In the genomic region with DNA sequence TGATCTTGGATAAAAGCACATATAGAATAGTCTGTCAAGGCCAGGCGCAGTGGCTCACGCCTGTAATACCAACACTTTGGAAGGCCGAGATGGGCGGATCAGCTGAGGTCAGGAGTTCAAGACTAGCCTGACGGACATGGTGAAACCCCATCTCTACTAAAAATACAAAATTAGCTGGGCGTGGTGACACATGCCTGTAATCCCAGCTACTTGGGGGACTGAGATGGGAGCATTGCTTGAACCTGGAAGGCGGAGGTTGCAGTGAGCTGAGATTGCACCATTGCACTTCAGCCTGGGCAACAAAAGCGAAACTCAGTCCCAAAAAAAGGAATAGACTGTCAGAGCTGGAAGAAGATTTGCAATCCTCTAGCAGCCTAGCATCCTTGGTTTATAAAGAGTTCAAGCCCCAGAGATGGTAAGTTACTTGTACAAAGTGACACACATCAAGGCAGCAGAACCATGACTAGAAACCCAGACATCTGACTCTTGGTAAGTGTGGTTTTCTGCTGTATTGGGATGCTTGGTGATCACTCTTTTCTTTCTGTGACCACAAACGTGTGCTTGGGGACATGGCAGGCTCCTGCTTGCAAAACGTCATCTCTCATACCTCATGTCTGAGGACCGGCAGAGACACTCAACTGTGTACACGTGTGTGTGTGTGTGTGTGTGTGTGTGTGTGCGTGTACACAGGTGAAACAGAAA, we compare ENCODE assay signal across 28 cellular contexts.
"Had no signal": no experiment of that assay in that cellular context is flagged by ENCODE, and none has a peak within 500 bp of the region (broad histone marks: within the 10 kb centered on the region; RNA-seq: fewer than 3 reads in every experiment).

No MANE protein-coding gene starts in this region.

- ATAC-seq: left colon; naive thymus-derived CD4-positive, alpha-beta T cell; stimulated activated naive CD8-positive, alpha-beta T cell treated with anti-CD3 and anti-CD28 coated beads, Interleukin-15, Interleukin-2, amounts not matched to agents 100 U/mL and 50 U/mL, for 24 hours; T-helper 17 cell; WTC11 had no signal

- H3K27ac Mint-ChIP-seq: activated CD4-positive, alpha-beta memory T cell treated with anti-CD3 and anti-CD28 coated beads, Interleukin-2, amount 10 ng/mL, durations not matched to agents 7 days and 5 days; activated CD4-positive, alpha-beta T cell treated with anti-CD3 and anti-CD28 coated beads, Interleukin-2, amount 10 ng/mL, durations not matched to agents 7 days and 5 days; activated T-cell treated with anti-CD3 and anti-CD28 coated beads, Interleukin-2, amount 50 U/mL, for 24 hours; dendritic cell treated with granulocyte-macrophage colony-stimulating factor and Interleukin-4, amounts not matched to agents 40 ng/mL and 50 ng/mL, for 4 days; mesothelial cell of epicardium; naive thymus-derived CD4-positive, alpha-beta T cell; T-helper 17 cell; WTC11 had no signal

- H3K79me2 ChIP-seq: parathyroid adenoma had no signal

- H3K4me1 ChIP-seq: breast epithelium, esophagus squamous epithelium, parathyroid adenoma, right atrium auricular region, testis, transverse colon had no signal

- H3K4me1 Mint-ChIP-seq: activated CD4-positive, alpha-beta memory T cell treated with anti-CD3 and anti-CD28 coated beads, Interleukin-2, amount 10 ng/mL, durations not matched to agents 7 days and 5 days; activated CD4-positive, alpha-beta T cell treated with anti-CD3 and anti-CD28 coated beads, Interleukin-2, amount 10 ng/mL, durations not matched to agents 7 days and 5 days; naive thymus-derived CD4-positive, alpha-beta T cell; T-helper 17 cell had no signal

- H3K4me3 Mint-ChIP-seq: activated CD4-positive, alpha-beta memory T cell treated with anti-CD3 and anti-CD28 coated beads, Interleukin-2, amount 10 ng/mL, durations not matched to agents 7 days and 5 days; activated CD4-positive, alpha-beta T cell treated with anti-CD3 and anti-CD28 coated beads, Interleukin-2, amount 10 ng/mL, durations not matched to agents 7 days and 5 days; activated T-cell treated with anti-CD3 and anti-CD28 coated beads, Interleukin-2, amount 50 U/mL, for 24 hours; dendritic cell treated with granulocyte-macrophage colony-stimulating factor and Interleukin-4, amounts not matched to agents 40 ng/mL and 50 ng/mL, for 4 days; mesothelial cell of epicardium; naive thymus-derived CD4-positive, alpha-beta T cell; neural crest cell; T-helper 17 cell; WTC11 had no signal

- H3K9me3 Mint-ChIP-seq: activated CD4-positive, alpha-beta memory T cell treated with anti-CD3 and anti-CD28 coated beads, Interleukin-2, amount 10 ng/mL, durations not matched to agents 7 days and 5 days; activated CD4-positive, alpha-beta T cell treated with anti-CD3 and anti-CD28 coated beads, Interleukin-2, amount 10 ng/mL, durations not matched to agents 7 days and 5 days; activated T-cell treated with anti-CD3 and anti-CD28 coated beads, Interleukin-2, amount 50 U/mL, for 24 hours; dendritic cell treated with granulocyte-macrophage colony-stimulating factor and Interleukin-4, amounts not matched to agents 40 ng/mL and 50 ng/mL, for 4 days; mesothelial cell of epicardium; naive thymus-derived CD4-positive, alpha-beta T cell; neural crest cell; WTC11 had no signal

- DNase-seq: activated CD4-positive, alpha-beta memory T cell treated with anti-CD3 and anti-CD28 coated beads, Interleukin-2, amount 10 ng/mL, durations not matched to agents 7 days and 5 days; activated CD4-positive, alpha-beta T cell treated with anti-CD3 and anti-CD28 coated beads for 1 hour; activated CD4-positive, alpha-beta T cell treated with anti-CD3 and anti-CD28 coated beads, Interleukin-2, amount 10 ng/mL, durations not matched to agents 7 days and 5 days; activated CD8-positive, alpha-beta memory T cell treated with anti-CD3 and anti-CD28 coated beads, Interleukin-2, amount 50 U/mL, for 48 hours; activated gamma-delta T cell; activated naive CD4-positive, alpha-beta T cell treated with anti-CD3 and anti-CD28 coated beads, Interleukin-2, amount 50 U/mL, for 16 hours; activated T-cell treated with anti-CD3 and anti-CD28 coated beads, Interleukin-2, amount 50 U/mL, for 24 hours; amniotic stem cell; central memory CD4-positive, alpha-beta T cell; effector CD4-positive, alpha-beta T cell; esophagus squamous epithelium; foreskin melanocyte; left colon; naive thymus-derived CD4-positive, alpha-beta T cell; nucleus accumbens; stimulated activated CD4-positive, alpha-beta T cell treated with anti-CD3 and anti-CD28 coated beads, Interleukin-2, amount 100 ng/mL, for 48 hours; stimulated activated naive CD8-positive, alpha-beta T cell treated with anti-CD3 and anti-CD28 coated beads, Interleukin-15, Interleukin-2, amounts not matched to agents 100 U/mL and 50 U/mL, for 24 hours; T-helper 17 cell; T1000; testis; transverse colon had no signal

- H3K27me3 ChIP-seq: breast epithelium, esophagus squamous epithelium, right atrium auricular region, testis, transverse colon had no signal

- H3K36me3 ChIP-seq: breast epithelium, esophagus squamous epithelium, right atrium auricular region, transverse colon had no signal

- H3K4me3 ChIP-seq: breast epithelium, esophagus squamous epithelium, right atrium auricular region, testis, transverse colon had no signal

- H3K9me3 ChIP-seq: breast epithelium, esophagus squamous epithelium, right atrium auricular region, testis, transverse colon had no signal

- H3K27me3 Mint-ChIP-seq: activated T-cell treated with anti-CD3 and anti-CD28 coated beads, Interleukin-2, amount 50 U/mL, for 24 hours; dendritic cell treated with granulocyte-macrophage colony-stimulating factor and Interleukin-4, amounts not matched to agents 40 ng/mL and 50 ng/mL, for 4 days had no signal

- H3K27ac ChIP-seq: breast epithelium, esophagus squamous epithelium, parathyroid adenoma, right atrium auricular region, testis, transverse colon had no signal

- H2AFZ ChIP-seq: parathyroid adenoma had no signal

- H3K9ac ChIP-seq: parathyroid adenoma had no signal

- H3K36me3 Mint-ChIP-seq: mesothelial cell of epicardium; naive thymus-derived CD4-positive, alpha-beta T cell; WTC11 had no signal
